ENCODE assay signal across 23 cellular contexts in genomic region chr12:109730306-109731145, GRCh38. TPM values are rescaled to one million over a fixed set of nuclear protein-coding genes. Genes with fewer than 3 reads are reported as not detected.
DNase-seq lines count a peak whose midpoint lies in the region; ATAC-seq and TF ChIP-seq lines count a peak whose summit lies in the region.
"Had no signal": no experiment of that assay in that cellular context is flagged by ENCODE, and none has a peak within 500 bp of the region (broad histone marks: within the 10 kb centered on the region; RNA-seq: fewer than 3 reads in every experiment).

No MANE protein-coding gene starts in this region.

- H3K9me3 ChIP-seq in heart right ventricle = no peaks in the 10 kb centered on the region
- H3K9me3 ChIP-seq in left ventricle myocardium inferior (replicated peaks) = no peaks in the 10 kb centered on the region
- H3K9me3 ChIP-seq: HAP-1, Peyer's patch, SJSA1, tibial artery had no signal

- intact Hi-C loops in cardiac septum (cut with DNase I) (no loop called here), heart right ventricle (cut with DNase I) (no loop called here), left ventricle myocardium inferior (cut with micrococcal nuclease) (no loop called here), posterior vena cava (cut with DNase I) (no loop called here)

- H3K4me1 ChIP-seq in heart right ventricle (peaks cover 0 to 21% (median 5%) of the 10 kb centered on the region in 9 donors), left ventricle myocardium inferior (peaks cover 26% of the 10 kb centered on the region)
- H3K4me1 ChIP-seq: HAP-1, SJSA1, tibial artery had no signal

- no peak for ATAC-seq in heart right ventricle
- ATAC-seq in HG02938 (IDR thresholded peaks at IDR 0.05; ENCODE audit: unreplicated experiment) = no peak
- ATAC-seq in GM18519 (IDR thresholded peaks at IDR 0.05; ENCODE audit: low FRiP score, unreplicated experiment) = no peak
- ATAC-seq: esophagus mucosa, GM12878, HepG2 had no signal

- no peak overlapping the region for H3K4me3 ChIP-seq in heart right ventricle
- no peak overlapping the region for H3K4me3 ChIP-seq in left ventricle myocardium inferior
- H3K4me3 ChIP-seq: GM12878, HAP-1, Peyer's patch, SJSA1, smooth muscle cell, tibial artery had no signal

- H3K36me3 ChIP-seq in heart right ventricle (no peaks in the 10 kb centered on the region), left ventricle myocardium inferior (no peaks in the 10 kb centered on the region)
- H3K36me3 ChIP-seq: HAP-1, Peyer's patch, SJSA1, tibial artery had no signal

- TF ChIP-seq CTCF in heart right ventricle (IDR thresholded peaks at IDR 0.05) = no peak
- TF ChIP-seq CTCF in left ventricle myocardium inferior (IDR thresholded peaks at IDR 0.05; ENCODE audit: borderline replicate concordance) = no peak

- peaks cover 0 to 20% (median 0%) of the 10 kb centered on the region in 7 donors for H3K27me3 ChIP-seq in heart right ventricle
- no peaks in the 10 kb centered on the region for H3K27me3 ChIP-seq in left ventricle myocardium inferior (ENCODE audit: low read depth)
- H3K27me3 ChIP-seq: Peyer's patch, SJSA1 had no signal

- 84 to 86% methylated on average over 14 to 15 of the region's 15 CpGs for WGBS in heart right ventricle, 2 donors

- H3K27ac ChIP-seq in heart right ventricle = no peak overlapping the region
- no peak overlapping the region for H3K27ac ChIP-seq in left ventricle myocardium inferior (replicated peaks)
- H3K27ac ChIP-seq: Peyer's patch, SJSA1, tibial artery had no signal

- peak; percentile 22 for DNase-seq in cardiac septum (ENCODE audit: low spot score)
- DNase-seq in heart right ventricle = no peak
- DNase-seq in left ventricle myocardium inferior = peak; percentile 5
- peak; percentile 63 for DNase-seq in posterior vena cava (ENCODE audit: low spot score)
- no peak for DNase-seq in LoVo (ENCODE audit: low spot score)
- no peak for DNase-seq in HK-2 (ENCODE audit: unreplicated experiment)
- DNase-seq: activated B cell treated with CpG ODN at 0.5 μM for 24 hours; activated CD4-positive, alpha-beta T cell treated with anti-CD3 and anti-CD28 coated beads, Interleukin-2, amount 50 U/mL, for 1 hour; activated effector memory CD4-positive, alpha-beta T cell treated with Interleukin-2 at 50 U/mL for 16 hours; foreskin fibroblast; NCI-H146; NCI-H345; stimulated activated CD4-positive, alpha-beta T cell treated with anti-CD3 and anti-CD28 coated beads, Interleukin-1b, Interleukin-23, amount 100 ng/mL, for 48 hours had no signal

RNA-seq across cellular contexts. Expression of gene FAM222A, which starts 16.9 kb away (rescaled TPM):
- total RNA-seq in cardiac septum = 7.8 TPM
- 10 to 100 TPM in 5 of 10 donors, 1 to 10 TPM in 5; 3.4 to 26.0 (median 8.6) TPM for total RNA-seq in heart right ventricle
- polyA plus RNA-seq in heart right ventricle = 1 to 10 TPM; 2.7 to 6.2 TPM
- 20.0 TPM for total RNA-seq in left ventricle myocardium inferior
- under 1 TPM; 0.62 to 0.79 TPM for total RNA-seq in posterior vena cava

Comparison
In these comparisons a context has a peak if more than half of its experiments do, and no peak if none do; other contexts are left out.
1. DNase-seq: peak in cardiac septum (single experiment), left ventricle myocardium inferior (single experiment) and posterior vena cava (single experiment); none in heart right ventricle (0 of 2), LoVo (single experiment) and HK-2 (single experiment).